27 cellular contexts compared by ENCODE assay signal in genomic region chr7:12490941-12491340, GRCh38.
A peak's percentile ranks its signal among the peaks of the same experiment; 100 is the strongest.
DNase-seq lines count a peak whose midpoint lies in the region; ATAC-seq, FAIRE-seq and TF ChIP-seq lines count a peak whose summit lies in the region.
"Had no signal": no experiment of that assay in that cellular context is flagged by ENCODE, and none has a peak within 500 bp of the region (broad histone marks: within the 10 kb centered on the region; RNA-seq: fewer than 3 reads in every experiment).

No MANE protein-coding gene starts in this region.

- CTCF ChIA-PET in HepG2 (lab: Yijun Ruan, JAX; ENCODE audit: low intra/inter-chr PET ratio, low total read pairs) (interaction anchor here (0.9 to 2.8 kb wide), 3 partner anchors 32 to 423 kb away, joined by 5 to 13 read pairs (median 6); no protein-coding TSS in a partner anchor), IMR-90 (lab: Yijun Ruan, JAX) (interaction anchor here (2.3 kb wide), 1 partner anchor 32 kb away, joined by 31 read pairs; no protein-coding TSS in a partner anchor), K562 (lab: Yijun Ruan, JAX; ENCODE audit: low intra/inter-chr PET ratio) (interaction anchor here (0.6 to 3.0 kb wide), 4 partner anchors 27 to 946 kb away, joined by 3 to 33 read pairs (median 4); no protein-coding TSS in a partner anchor)

- no peaks in the 10 kb centered on the region for H4K20me1 ChIP-seq in HepG2 (ENCODE audit: insufficient read depth, low read length)
- H4K20me1 ChIP-seq in IMR-90 (ENCODE audit: insufficient read depth, low read length) = no peaks in the 10 kb centered on the region
- no peaks in the 10 kb centered on the region for H4K20me1 ChIP-seq in K562 (replicated peaks; ENCODE audit: control insufficient read depth, insufficient read depth, low read length)
- H4K20me1 ChIP-seq: BLaER1 had no signal

- TF ChIP-seq POLR2A in HepG2 (IDR thresholded peaks at IDR 0.05; ENCODE audit: insufficient read depth in 1 of 2, low read depth in 2 of 2, low read length in 2 of 2) (no peak), right lobe of liver (IDR thresholded peaks at IDR 0.05) (no peak), H54 (IDR thresholded peaks at IDR 0.05; ENCODE audit: low read depth, low read length) (no peak), IMR-90 (IDR thresholded peaks at IDR 0.05; ENCODE audit: low read depth, low read length) (no peak), K562 (conservative IDR thresholded peaks at IDR 0.05) (no peak)

- H3K4me2 ChIP-seq in HepG2 (ENCODE audit: low read depth, low read length) (no peak overlapping the region), IMR-90 (ENCODE audit: low read depth, low read length) (no peak overlapping the region), K562 (ENCODE audit: insufficient read depth, low read length) (no peak overlapping the region)
- H3K4me2 ChIP-seq: BLaER1 had no signal

- H3K4me3 ChIP-seq in HepG2 (replicated peaks in 1 of 3; ENCODE audit: insufficient read depth in 1 of 3, low read depth in 2 of 3, low read length in 3 of 3) (no peak overlapping the region), right lobe of liver (no peak overlapping the region), IMR-90 (ENCODE audit: insufficient read depth, low read depth, low read length) (no peak overlapping the region), K562 (no peak overlapping the region), H7 (ENCODE audit: insufficient read depth, low read depth, low read length) (no peak overlapping the region)
- H3K4me3 ChIP-seq: BLaER1, GM12878 had no signal

- in situ Hi-C loops in HepG2 (cut with HindIII; ENCODE audit: extremely low pct_ligation_motif_present, low pct_unique_long_range_greater_than_20kb) (loop anchor here (25.0 kb wide), 2 partner anchors 654 to 1054 kb away; partner anchors contain the start of gene THSD7A), IMR-90 (cut with MboI; ENCODE audit: low sequenced_read_pairs) (loop anchor here (25.0 kb wide), 4 partner anchors 104 to 1054 kb away; partner anchors contain the start of gene THSD7A), K562 (cut with MboI) (loop anchor here (5.0 to 25.0 kb wide), 3 partner anchors 34 to 1079 kb away; no protein-coding TSS in a partner anchor)

- H3K9me3 ChIP-seq in HepG2 (ENCODE audit: low read length) (no peaks in the 10 kb centered on the region), right lobe of liver (no peaks in the 10 kb centered on the region), IMR-90 (ENCODE audit: control insufficient read depth, insufficient read depth, low read length) (no peaks in the 10 kb centered on the region), K562 (replicated peaks; ENCODE audit: control insufficient read depth, insufficient read depth, low read depth, low read length) (no peaks in the 10 kb centered on the region)
- H3K9me3 ChIP-seq: BE2C, BLaER1 had no signal

- no peaks in the 10 kb centered on the region for H3K9me1 ChIP-seq in IMR-90 (ENCODE audit: insufficient read depth, low read length)
- no peaks in the 10 kb centered on the region for H3K9me1 ChIP-seq in K562 (ENCODE audit: control insufficient read depth, insufficient read depth, low read length)

- BruUV-seq in HepG2 (replicated peaks; lab: Mats Ljungman, UMichigan) (no TSS peak), IMR-90 (replicated peaks; lab: Mats Ljungman, UMichigan) (no TSS peak), K562 (replicated peaks; lab: Mats Ljungman, UMichigan) (no TSS peak)

- DNase-seq in HepG2 (ENCODE audit: low spot score) = no peak
- no peak for DNase-seq in right lobe of liver
- DNase-seq in H54 (ENCODE audit: insufficient read length, low spot score) = no peak
- no peak for DNase-seq in IMR-90
- no peak for DNase-seq in K562 (ENCODE audit: extremely low read depth in 1 of 4, low spot score in 3 of 4)
- no peak for DNase-seq in H7
- no peak for DNase-seq in inferior parietal cortex (ENCODE audit: extremely low spot score)
- DNase-seq: ACHN; BE2C; C1 segment of cervical spinal cord; CD4-positive, alpha-beta memory T cell; CD4-positive, CD25-positive, alpha-beta regulatory T cell; CD8-positive, alpha-beta memory T cell; COR-L47; DMS 273 treated with DMSO at 0.1 percent for 48 hours; DMS153; DMS53; DMS79; DND-41; EL; GDM1 had no signal

- no peak for TF ChIP-seq RAD21 in HepG2 (CRISPR knock-in tag; IDR thresholded peaks at IDR 0.05)
- TF ChIP-seq RAD21 in IMR-90 (IDR thresholded peaks at IDR 0.05; ENCODE audit: low read length) = no peak
- TF ChIP-seq RAD21 in K562 (CRISPR knock-in tag; conservative IDR thresholded peaks at IDR 0.05 in 1 of 2, IDR thresholded peaks at IDR 0.05 in 1 of 2) = no peak

- intact Hi-C loops in HepG2 (cut with micrococcal nuclease; ENCODE audit: unreplicated experiment) (loop anchor here (1.0 to 10.0 kb wide), 3 partner anchors 33 to 1064 kb away; partner anchors contain the start of gene THSD7A), right lobe of liver (cut with DNase I) (no loop called here), IMR-90 (cut with micrococcal nuclease) (loop anchor here (1.0 to 2.0 kb wide), 3 partner anchors 33 to 102 kb away; no protein-coding TSS in a partner anchor), K562 (cut with micrococcal nuclease) (loop anchor here (1.0 to 5.0 kb wide), 5 partner anchors 33 to 279 kb away; partner anchors contain the start of gene TMEM106B)

- ATAC-seq in HepG2 = no peak
- ATAC-seq in right lobe of liver = no peak
- no peak for ATAC-seq in IMR-90 (ENCODE audit: low read depth)
- ATAC-seq in K562 = no peak
- ATAC-seq in HG03108 (IDR thresholded peaks at IDR 0.05; ENCODE audit: unreplicated experiment) = no peak

- H3K14ac ChIP-seq in IMR-90 (replicated peaks; ENCODE audit: low read depth, low read length) = no peak overlapping the region

- no peak overlapping the region for H3K18ac ChIP-seq in IMR-90 (ENCODE audit: low read depth, low read length)

- H2BK15ac ChIP-seq in IMR-90 (ENCODE audit: low read depth, low read length) = no peak overlapping the region

- H3K9ac ChIP-seq in HepG2 (ENCODE audit: insufficient read depth, low read depth, low read length) (no peak overlapping the region), IMR-90 (ENCODE audit: low read depth, low read length) (no peak overlapping the region), K562 (ENCODE audit: insufficient read depth in 1 of 2, low read depth in 2 of 2, low read length in 2 of 2) (no peak overlapping the region)
- H3K9ac ChIP-seq: BLaER1 had no signal

- no peak overlapping the region for H2AK9ac ChIP-seq in IMR-90 (replicated peaks; ENCODE audit: low read depth, low read length, poor library complexity)

- H4K91ac ChIP-seq in IMR-90 (ENCODE audit: insufficient read depth, low read depth, low read length) = no peak overlapping the region

- H2BK120ac ChIP-seq in IMR-90 (ENCODE audit: low read depth, low read length) = no peak overlapping the region

- no peak overlapping the region for H3K56ac ChIP-seq in IMR-90 (ENCODE audit: extremely low read depth, insufficient read depth, low read length)

- H3K79me2 ChIP-seq in HepG2 (ENCODE audit: insufficient read depth, low read length) = no peaks in the 10 kb centered on the region
- H3K79me2 ChIP-seq in K562 (ENCODE audit: control insufficient read depth, insufficient read depth, low read length) = no peaks in the 10 kb centered on the region

- FAIRE-seq in HepG2 (lab: Jason Lieb, UNC) (no peak), H54 (lab: Jason Lieb, UNC) (peak; percentile 79), K562 (lab: Jason Lieb, UNC) (no peak)
- FAIRE-seq: GM12878, GM12892, GM18507 had no signal

- no peak overlapping the region for H4K5ac ChIP-seq in IMR-90 (ENCODE audit: low read depth, low read length)

- no peak overlapping the region for H2AFZ ChIP-seq in HepG2 (ENCODE audit: low read length)
- no peak overlapping the region for H2AFZ ChIP-seq in IMR-90 (replicated peaks; ENCODE audit: low read length, poor library complexity)
- H2AFZ ChIP-seq in K562 (ENCODE audit: low read depth, low read length) = no peak overlapping the region

- H3K36me3 ChIP-seq in HepG2 (replicated peaks in 1 of 2; ENCODE audit: control insufficient read depth in 1 of 2, insufficient read depth in 2 of 2, low read length in 2 of 2) = no peaks in the 10 kb centered on the region
- H3K36me3 ChIP-seq in right lobe of liver = no peaks in the 10 kb centered on the region
- H3K36me3 ChIP-seq in IMR-90 (ENCODE audit: control insufficient read depth, insufficient read depth, low read length) = no peaks in the 10 kb centered on the region
- no peaks in the 10 kb centered on the region for H3K36me3 ChIP-seq in K562 (ENCODE audit: control insufficient read depth, insufficient read depth, low read length)
- no peaks in the 10 kb centered on the region for H3K36me3 ChIP-seq in H7 (replicated peaks; ENCODE audit: control insufficient read depth, insufficient read depth, low read length)
- H3K36me3 ChIP-seq: BE2C, BLaER1 had no signal

- dilution Hi-C loops in IMR-90 (cut with HindIII; ENCODE audit: low sequenced_read_pairs, unreplicated experiment) = no loop called here

- no peak overlapping the region for H4K8ac ChIP-seq in IMR-90 (ENCODE audit: low read depth in 2 of 2, low read length in 2 of 2)

- H3K4me1 ChIP-seq in HepG2 (ENCODE audit: insufficient read depth, low read length) = no peaks in the 10 kb centered on the region
- no peaks in the 10 kb centered on the region for H3K4me1 ChIP-seq in right lobe of liver
- H3K4me1 ChIP-seq in IMR-90 (ENCODE audit: control insufficient read depth, insufficient read depth, low read length) = no peaks in the 10 kb centered on the region
- H3K4me1 ChIP-seq in K562 (replicated peaks in 1 of 2; ENCODE audit: control insufficient read depth in 2 of 2, insufficient read depth in 2 of 2, low read length in 2 of 2) = 0 out of 5 replicates have a peak, but pooled peaks cover 0 to 3% of the 10 kb centered on the region in 2 experiments
- H3K4me1 ChIP-seq: BE2C, BLaER1 had no signal

- no peaks in the 10 kb centered on the region for H3K27me3 ChIP-seq in HepG2 (ENCODE audit: control insufficient read depth in 1 of 2, insufficient read depth in 2 of 2, low read length in 2 of 2)
- H3K27me3 ChIP-seq in right lobe of liver = no peaks in the 10 kb centered on the region
- no peaks in the 10 kb centered on the region for H3K27me3 ChIP-seq in IMR-90 (ENCODE audit: control insufficient read depth, insufficient read depth, low read length)
- no peaks in the 10 kb centered on the region for H3K27me3 ChIP-seq in K562 (ENCODE audit: control insufficient read depth in 2 of 2, insufficient read depth in 2 of 2, low read length in 2 of 2)
- H3K27me3 ChIP-seq in H7 (ENCODE audit: control insufficient read depth, insufficient read depth, low read length) = no peaks in the 10 kb centered on the region
- H3K27me3 ChIP-seq: BLaER1 had no signal

- TF ChIP-seq CTCF in HepG2 (CRISPR knock-in tag; IDR thresholded peaks at IDR 0.05) (no peak), right lobe of liver (IDR thresholded peaks at IDR 0.05) (no peak), IMR-90 (conservative IDR thresholded peaks at IDR 0.05; ENCODE audit: low read depth, low read length) (no peak), K562 (IDR thresholded peaks at IDR 0.05 in 2 of 3, conservative IDR thresholded peaks at IDR 0.05 in 1 of 3; ENCODE audit: insufficient read depth in 2 of 3, low read depth in 1 of 3, low read length in 3 of 3) (no peak)

- 2% methylated on average over 2 of the region's 2 CpGs for WGBS in HepG2 (ENCODE audit: low lambda C conversion rate)
- WGBS in right lobe of liver (ENCODE audit: insufficient coverage, low coverage, low lambda C conversion rate, missing lambda C conversion rate) = 40% methylated on average over 2 of the region's 2 CpGs
- whole genome bisulfite sequencing in IMR-90 (ENCODE audit: extremely low coverage in 2 of 2, insufficient read length in 1 of 2), 2 experiments = no CpG with 5 or more reads among the region's 2 CpGs
- WGBS in K562 (ENCODE audit: insufficient coverage, low coverage, missing lambda C conversion rate) = 8% methylated on average over 2 of the region's 2 CpGs

- no peak overlapping the region for H3K4ac ChIP-seq in IMR-90 (ENCODE audit: low read depth, low read length)

- no peak overlapping the region for H3K27ac ChIP-seq in HepG2 (ENCODE audit: extremely low read length, insufficient read depth, low read length)
- no peak overlapping the region for H3K27ac ChIP-seq in right lobe of liver
- no peak overlapping the region for H3K27ac ChIP-seq in IMR-90 (ENCODE audit: insufficient read depth, low read length)
- no peak overlapping the region for H3K27ac ChIP-seq in K562 (ENCODE audit: extremely low read depth, low read depth, low read length)
- H3K27ac ChIP-seq: 22Rv1, BLaER1 had no signal

- H2BK5ac ChIP-seq in IMR-90 (ENCODE audit: low read depth, low read length, poor library complexity, severe bottlenecking) = no peak overlapping the region

- H2BK20ac ChIP-seq in IMR-90 (ENCODE audit: low read depth, low read length) = no peak overlapping the region

- TF ChIP-seq EP300 in HepG2 (IDR thresholded peaks at IDR 0.05; ENCODE audit: low read depth in 2 of 2, low read length in 2 of 2) (no peak), HepG2 (CRISPR knock-in tag; IDR thresholded peaks at IDR 0.05; ENCODE audit: borderline replicate concordance) (no peak), K562 (IDR thresholded peaks at IDR 0.05; ENCODE audit: low read length) (no peak)

- POLR2A ChIA-PET in HepG2 (lab: Yijun Ruan, JAX) = no interaction called here
- POLR2A ChIA-PET in IMR-90 (lab: Charles Lee; ENCODE audit: unreplicated experiment) = no interaction called here
- POLR2A ChIA-PET in K562 (lab: Yijun Ruan, JAX) = interaction anchor here (1.9 kb wide), 1 partner anchor 32 kb away, joined by 10 read pairs; no protein-coding TSS in a partner anchor

- H3K79me1 ChIP-seq in IMR-90 (ENCODE audit: low read depth in 1 of 2, low read length in 2 of 2) = no peaks in the 10 kb centered on the region

- H3K23ac ChIP-seq in IMR-90 (ENCODE audit: low read depth, low read length) = no peak overlapping the region

- H2AK5ac ChIP-seq in IMR-90 (ENCODE audit: low read depth, low read length) = no peak overlapping the region

Comparison
In these comparisons a context has a peak if more than half of its experiments do, and no peak if none do; other contexts are left out.
1. intact Hi-C loops: an anchor here in HepG2 (1.0 to 10.0 kb wide), IMR-90 (1.0 to 2.0 kb wide) and K562 (1.0 to 5.0 kb wide); none called in right lobe of liver.
2. Of the 241 proteins assayed by ChIP-seq in both HepG2 and K562: peak only in HepG2: none; only in K562: MAFG; in both: MAFF and MAFK; in neither: 238.